Comparison of ENCODE assay signal across 9 cellular contexts in the genomic region with DNA sequence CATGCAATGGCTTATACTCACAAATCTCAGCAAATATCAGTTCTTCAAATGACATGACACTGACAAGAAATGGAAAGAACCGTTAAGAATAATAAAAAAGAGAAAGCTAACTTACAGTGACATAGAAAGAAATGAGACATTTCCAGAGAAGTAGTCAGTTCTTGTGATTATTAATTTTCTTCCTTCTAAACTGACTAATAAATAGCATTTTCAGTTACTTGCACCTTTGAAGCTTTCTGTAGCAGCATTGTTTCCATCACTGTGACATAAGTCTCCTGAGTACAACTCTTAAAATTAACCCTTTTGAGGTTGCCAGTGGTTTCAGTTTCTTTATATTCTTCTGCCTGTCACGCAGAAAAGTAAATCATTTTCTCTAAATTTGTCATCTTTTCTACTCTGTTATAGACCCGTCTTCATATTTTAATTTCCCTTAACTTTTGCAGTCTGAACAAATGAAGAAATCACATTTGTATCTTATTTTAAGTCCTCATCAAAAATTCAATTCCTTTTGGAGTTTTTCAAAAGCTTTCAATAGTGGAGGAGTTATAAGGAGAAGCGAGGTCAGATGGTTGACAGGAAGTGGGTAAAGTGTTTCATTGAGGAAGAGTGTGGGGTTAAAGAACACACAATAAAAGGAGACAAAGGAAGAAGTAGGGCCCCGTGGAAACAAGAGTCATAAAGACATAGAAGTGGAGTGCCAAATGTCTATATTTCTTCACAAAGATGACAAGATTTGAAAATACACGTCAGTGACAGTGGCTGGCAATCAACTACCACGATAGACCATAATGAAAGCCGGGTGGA. TPM values are rescaled to one million over a fixed set of nuclear protein-coding genes. Genes with fewer than 3 reads are reported as not detected.
DNase-seq lines count a peak whose midpoint lies in the region; ATAC-seq and TF ChIP-seq lines count a peak whose summit lies in the region.
"Had no signal": no experiment of that assay in that cellular context is flagged by ENCODE, and none has a peak within 500 bp of the region (broad histone marks: within the 10 kb centered on the region; RNA-seq: fewer than 3 reads in every experiment).

No MANE protein-coding gene starts in this region.

- no peaks in the 10 kb centered on the region for H3K9me3 ChIP-seq in neuron (ENCODE audit: low read length)
- H3K9me3 ChIP-seq: breast epithelium had no signal

- peak overlapping the region; percentile 34 for H2AFZ ChIP-seq in neuron (ENCODE audit: low read depth, low read length)

- H3K4me1 ChIP-seq in neuron (ENCODE audit: insufficient read depth, low read length) = peaks cover 20% of the 10 kb centered on the region
- H3K4me1 ChIP-seq: breast epithelium had no signal

- H3K4me3 ChIP-seq in neuron (ENCODE audit: low read length) = no peak overlapping the region
- no peak overlapping the region for H3K4me3 ChIP-seq in lower leg skin (ENCODE audit: low read depth, poor library complexity, severe bottlenecking)
- H3K4me3 ChIP-seq: breast epithelium had no signal

- peak; percentile 90 for ATAC-seq in HG02588 (IDR thresholded peaks at IDR 0.05; ENCODE audit: unreplicated experiment)

- H3K36me3 ChIP-seq in neuron (ENCODE audit: insufficient read depth, low read length) = no peaks in the 10 kb centered on the region
- H3K36me3 ChIP-seq: breast epithelium had no signal

- no peak for TF ChIP-seq POLR2A in lower leg skin (IDR thresholded peaks at IDR 0.05)

- DNase-seq in NOMO-1 (lab: John Stamatoyannopoulos, UW; ENCODE audit: unreplicated experiment in 2 of 2) (peak; percentile 3 to 32), NOMO-1 treated with dmso at 0.1 percent for 144 hours (lab: John Stamatoyannopoulos, UW; ENCODE audit: unreplicated experiment) (no peak), MV-4-11 (lab: John Stamatoyannopoulos, UW) (peak; percentile 57), lower leg skin (ENCODE audit: low spot score in 2 of 2) (no peak), ACHN (no peak)
- no peak for DNase-seq in activated CD8-positive, alpha-beta memory T cell treated with anti-CD3 and anti-CD28 coated beads, Interleukin-2, amount 50 U/mL, for 48 hours

- H3K27me3 ChIP-seq in neuron (ENCODE audit: insufficient read depth, low read length) = no peaks in the 10 kb centered on the region
- H3K27me3 ChIP-seq: breast epithelium had no signal

- in situ Hi-C loops in ACHN (cut with HindIII; ENCODE audit: low pct_ligation_motif_present, low pct_unique_long_range_greater_than_20kb, low sequenced_read_pairs) = no loop called here

- no peak for TF ChIP-seq CTCF in lower leg skin (IDR thresholded peaks at IDR 0.05)

- intact Hi-C loops in lower leg skin (cut with DNase I; ENCODE audit: low total_unique reads) = no loop called here

- 57 to 60% methylated on average over 8 of the region's 8 CpGs for WGBS in lower leg skin, 2 donors

RNA-seq across cellular contexts. Expression of a gene that starts 57.9 kb away (rescaled TPM):
- 10 to 100 TPM; 19.3 to 62.5 (median 27.7) TPM for total RNA-seq in lower leg skin

Comparison
In these comparisons a context has a peak if more than half of its experiments do, and no peak if none do; other contexts are left out.
1. DNase-seq: peak in NOMO-1 (2 of 2) and MV-4-11 (single experiment); none in NOMO-1 treated with dmso at 0.1 percent for 144 hours (single experiment), lower leg skin (0 of 2), ACHN (single experiment) and activated CD8-positive, alpha-beta memory T cell treated with anti-CD3 and anti-CD28 coated beads, Interleukin-2, amount 50 U/mL, for 48 hours (single experiment).